ENCODE assay signal across 20 cellular contexts in genomic region chr7:29077854-29078253, GRCh38.
"Had no signal": no experiment of that assay in that cellular context is flagged by ENCODE, and none has a peak within 500 bp of the region (broad histone marks: within the 10 kb centered on the region; RNA-seq: fewer than 3 reads in every experiment).

No MANE protein-coding gene starts in this region.

- H3K36me3 ChIP-seq: breast epithelium, colonic mucosa had no signal

- H3K27ac ChIP-seq: breast epithelium, colonic mucosa had no signal

- ATAC-seq: activated CD8-positive, alpha-beta memory T cell treated with anti-CD3 and anti-CD28 coated beads, Interleukin-2, amount 10 ng/mL, durations not matched to agents 7 days and 5 days; T-cell had no signal

- H3K4me1 ChIP-seq: breast epithelium, colonic mucosa had no signal

- H3K9me3 ChIP-seq: breast epithelium, colonic mucosa had no signal

- H3K4me3 ChIP-seq: breast epithelium, colonic mucosa had no signal

- H3K27me3 ChIP-seq: breast epithelium, colonic mucosa had no signal

- DNase-seq: activated B cell treated with CpG ODN at 0.5 μM for 24 hours; activated CD4-positive, alpha-beta T cell treated with anti-CD3 and anti-CD28 coated beads for 1 hour; activated CD4-positive, alpha-beta T cell treated with anti-CD3 and anti-CD28 coated beads, Interleukin-2, amount 10 ng/mL, durations not matched to agents 24 days and 14 days; activated CD4-positive, alpha-beta T cell treated with anti-CD3 and anti-CD28 coated beads, Interleukin-2, amount 50 U/mL, for 48 hours; activated CD8-positive, alpha-beta memory T cell treated with anti-CD3 and anti-CD28 coated beads, Interleukin-2, amount 10 ng/mL, durations not matched to agents 7 days and 5 days; activated effector memory CD4-positive, alpha-beta T cell treated with Interleukin-2 at 50 U/mL for 16 hours; activated naive CD4-positive, alpha-beta T cell treated with anti-CD3 and anti-CD28 coated beads for 36 hours; activated T-cell treated with anti-CD3 and anti-CD28 coated beads, Interleukin-2, amount 50 U/mL, for 24 hours; caudate nucleus; colonic mucosa; NCI-H1092 treated with DMSO at 0.1 percent for 48 hours; NCI-H1417 treated with DMSO at 0.1 percent for 48 hours; NCI-H1694; NCI-H2029 treated with DMSO at 0.1 percent for 48 hours; NCI-H510A treated with DMSO at 0.1 percent for 48 hours; SHP77 treated with DMSO at 0.1 percent for 48 hours; T-cell; T-helper 2 cell; T1000 had no signal
